ENCODE assay signal across 28 cellular contexts in genomic region chr5:86613459-86613858, GRCh38.
"Had no signal": no experiment of that assay in that cellular context is flagged by ENCODE, and none has a peak within 500 bp of the region (broad histone marks: within the 10 kb centered on the region; RNA-seq: fewer than 3 reads in every experiment).

No MANE protein-coding gene starts in this region.

- DNase-seq: activated B cell treated with CpG ODN at 0.5 μM for 24 hours; activated CD4-positive, alpha-beta T cell treated with anti-CD3 and anti-CD28 coated beads for 36 hours; activated CD4-positive, alpha-beta T cell treated with anti-CD3 and anti-CD28 coated beads, Interleukin-2, amount 50 U/mL, for 4 hours; activated CD8-positive, alpha-beta memory T cell treated with anti-CD3 and anti-CD28 coated beads for 24 hours; activated CD8-positive, alpha-beta memory T cell treated with anti-CD3 and anti-CD28 coated beads, Interleukin-2, amount 50 U/mL, for 4 hours; activated T-cell treated with anti-CD3 and anti-CD28 coated beads, Interleukin-2, amount 50 U/mL, for 24 hours; amniotic stem cell; dermis blood vessel endothelial cell; effector CD8-positive, alpha-beta T cell; gastrocnemius medialis; head of caudate nucleus; lower lobe of right lung; naive B cell; occipital lobe; posterior cingulate gyrus; stimulated activated CD4-positive, alpha-beta T cell treated with anti-CD3 and anti-CD28 coated beads, Interleukin-15, amount 100 ng/mL, for 24 hours; stomach; T-helper 17 cell had no signal

- ATAC-seq: activated CD4-positive, alpha-beta T cell treated with anti-CD3 and anti-CD28 coated beads for 36 hours; activated naive CD4-positive, alpha-beta T cell treated with anti-CD3 and anti-CD28 coated beads, Interleukin-2, amount 50 U/mL, for 72 hours; activated T-helper 17 cell treated with anti-CD3 and anti-CD28 coated beads, Interleukin-2, amount 50 U/mL, for 72 hours; gastrocnemius medialis; lower lobe of right lung; sciatic nerve; stimulated activated memory B cell treated with anti-CD40 and anti-IgM and Interleukin-4, amounts not matched to agents 10 μg/mL and 1 μg/mL and 100 μg/mL, for 72 hours; T-helper 17 cell had no signal

- H3K9me3 ChIP-seq: gastrocnemius medialis, lower lobe of right lung, stomach, suprapubic skin had no signal

- H3K36me3 ChIP-seq: cardiac muscle cell, gastrocnemius medialis, lower lobe of right lung, stomach, suprapubic skin, tibial nerve had no signal

- H3K27ac ChIP-seq: cardiac muscle cell, gastrocnemius medialis, lower lobe of right lung, stomach, suprapubic skin, tibial nerve had no signal

- H3K27me3 ChIP-seq: cardiac muscle cell, suprapubic skin, tibial nerve had no signal

- FAIRE-seq: keratinocyte, urothelium cell line had no signal

- H3K4me2 ChIP-seq: smooth muscle cell had no signal

- H3K4me3 ChIP-seq: cardiac muscle cell, gastrocnemius medialis, lower lobe of right lung, smooth muscle cell, stomach, suprapubic skin, tibial nerve had no signal
